ENCODE assay signal across 8 cellular contexts in the genomic region with DNA sequence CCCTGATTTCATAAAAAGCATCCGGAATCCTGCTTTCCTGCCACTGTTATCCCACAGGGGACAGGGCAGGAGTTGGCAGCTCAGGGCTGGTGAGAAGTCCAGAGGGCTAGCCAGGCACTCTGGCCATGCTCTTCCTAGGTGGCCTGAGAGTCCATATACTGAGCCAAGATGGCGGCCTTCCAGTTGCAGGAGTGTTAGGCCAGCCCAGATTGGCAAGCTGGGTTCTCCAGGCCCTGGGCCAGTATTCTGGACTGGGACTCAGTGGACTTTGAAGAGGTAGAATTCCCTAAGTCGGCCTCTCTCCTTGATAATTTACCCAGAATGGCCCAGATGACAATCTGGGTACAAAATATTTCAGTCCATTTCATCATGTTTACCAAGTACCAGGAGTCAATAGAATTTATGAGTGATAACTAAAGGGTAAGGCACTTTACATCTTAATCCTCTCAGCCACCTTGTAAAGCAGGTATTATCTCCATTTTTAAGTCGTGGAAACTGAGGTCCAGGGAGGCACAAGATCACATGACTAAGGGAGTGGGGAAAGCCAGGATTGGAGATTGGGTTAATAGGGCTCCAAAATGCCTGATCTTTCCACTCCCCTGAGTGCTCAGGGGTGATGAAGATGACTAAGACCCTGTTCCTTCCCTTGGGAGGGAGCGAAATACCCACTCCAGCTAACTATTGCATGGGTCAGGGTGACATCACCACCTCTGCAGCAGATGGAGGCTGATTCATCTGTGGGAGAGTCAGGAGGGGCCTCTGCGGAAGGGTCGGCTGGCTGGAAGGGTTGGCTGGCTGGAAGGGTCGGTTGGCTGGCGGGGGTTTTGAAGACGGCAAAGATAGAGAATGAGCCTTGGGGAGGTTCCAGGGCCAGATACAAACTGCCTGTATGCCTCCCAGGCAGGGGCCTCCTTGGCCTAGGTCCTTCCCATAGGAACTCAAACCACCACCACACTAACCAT. TPM values are rescaled to one million over a fixed set of nuclear protein-coding genes. Genes with fewer than 3 reads are reported as not detected.
DNase-seq lines count a peak whose midpoint lies in the region; ATAC-seq and TF ChIP-seq lines count a peak whose summit lies in the region.

No MANE protein-coding gene starts in this region.

- TF ChIP-seq CTCF in activated CD8-positive, alpha-beta T cell treated with anti-CD3 and anti-CD28 coated beads for 36 hours (IDR thresholded peaks at IDR 0.05) = no peak

- peaks cover 60% of the 10 kb centered on the region for H3K4me1 ChIP-seq in BLaER1

- H3K9me3 Mint-ChIP-seq in activated CD8-positive, alpha-beta T cell treated with anti-CD3 and anti-CD28 coated beads for 36 hours = no peaks in the 10 kb centered on the region

- peaks cover 27% of the 10 kb centered on the region; the same call in 1 of the 2 replicates for H4K20me1 ChIP-seq in BLaER1

- no peak overlapping the region for H3K27ac ChIP-seq in BLaER1

- ATAC-seq in activated CD8-positive, alpha-beta T cell treated with anti-CD3 and anti-CD28 coated beads for 36 hours = peak; percentile 32
- no peak for ATAC-seq in GM18517 (IDR thresholded peaks at IDR 0.05; ENCODE audit: unreplicated experiment)

- peaks cover 21% of the 10 kb centered on the region for H3K4me1 Mint-ChIP-seq in activated CD8-positive, alpha-beta T cell treated with anti-CD3 and anti-CD28 coated beads for 36 hours (ENCODE audit: low read depth)

- H3K9ac ChIP-seq in BLaER1 = no peak overlapping the region

- H3K4me2 ChIP-seq in BLaER1 = peak overlapping the region; percentile 98

- POLR2A ChIA-PET in activated CD8-positive, alpha-beta T cell treated with anti-CD3 and anti-CD28 coated beads for 36 hours (lab: Charles Lee) = interaction anchor here (0.9 to 2.8 kb wide), 6 partner anchors 8 to 49 kb away, joined by 3 to 15 read pairs (median 4); a partner anchor contains a TSS

- no peak overlapping the region; the same call in 1 of the 2 replicates for H3K4me3 ChIP-seq in BLaER1

- intact Hi-C loops in activated CD8-positive, alpha-beta T cell treated with anti-CD3 and anti-CD28 coated beads for 36 hours (cut with micrococcal nuclease) = no loop called here

- no peaks in the 10 kb centered on the region for H3K36me3 ChIP-seq in BLaER1

- CTCF ChIA-PET in activated CD8-positive, alpha-beta T cell treated with anti-CD3 and anti-CD28 coated beads for 36 hours (lab: Charles Lee) = interaction anchor here (0.9 to 2.2 kb wide), 11 partner anchors 8 to 262 kb away, joined by 3 to 16 read pairs (median 5); a partner anchor contains a TSS

- no peaks in the 10 kb centered on the region for H3K9me3 ChIP-seq in BLaER1

- DNase-seq in HT1080 (ENCODE audit: low read depth) = peak; percentile 98
- DNase-seq in activated CD8-positive, alpha-beta T cell treated with anti-CD3 and anti-CD28 coated beads for 36 hours = peak; percentile 45
- DNase-seq in fibroblast of the conjunctiva (ENCODE audit: low read depth) = peak; percentile 98
- peak; percentile 97 for DNase-seq in non-pigmented ciliary epithelial cell (ENCODE audit: low read depth)
- no peak for DNase-seq in NOMO-1 treated with dmso at 0.1 percent for 144 hours (lab: John Stamatoyannopoulos, UW; ENCODE audit: unreplicated experiment)
- DNase-seq in NCI-H2227 (lab: John Stamatoyannopoulos, UW; ENCODE audit: unreplicated experiment) = no peak

- no peaks in the 10 kb centered on the region for H3K27me3 ChIP-seq in BLaER1

- H3K27me3 Mint-ChIP-seq in activated CD8-positive, alpha-beta T cell treated with anti-CD3 and anti-CD28 coated beads for 36 hours = no peaks in the 10 kb centered on the region

- peak overlapping the region; percentile 70 for H3K4me3 Mint-ChIP-seq in activated CD8-positive, alpha-beta T cell treated with anti-CD3 and anti-CD28 coated beads for 36 hours

- H3K27ac Mint-ChIP-seq in activated CD8-positive, alpha-beta T cell treated with anti-CD3 and anti-CD28 coated beads for 36 hours = peak overlapping the region; percentile 84

- no peaks in the 10 kb centered on the region for H3K36me3 Mint-ChIP-seq in activated CD8-positive, alpha-beta T cell treated with anti-CD3 and anti-CD28 coated beads for 36 hours (ENCODE audit: low read depth)

RNA-seq across cellular contexts. Expression of a gene that starts 1.2 kb away (rescaled TPM):
- total RNA-seq in HT1080 (2014; rRNA removed; shearing (Covaris generic)) = 57.8 and 69.2 TPM in 2 replicates
- 46.6 and 54.3 TPM in 2 replicates for polyA plus RNA-seq in HT1080 (2015; cell fraction: cytosol; rRNA removed)
- 38.2 and 46.6 TPM in 2 replicates for polyA plus RNA-seq in HT1080 (2015; cell fraction: nucleus; rRNA removed)
- total RNA-seq in activated CD8-positive, alpha-beta T cell treated with anti-CD3 and anti-CD28 coated beads for 36 hours = 10 to 100 TPM; 10.2 to 11.8 TPM

RNA-seq across cellular contexts. Expression of a gene that starts 48.5 kb away (rescaled TPM):
- 0.32 TPM in 1 of 2 replicates, not detected in the other for total RNA-seq in HT1080 (2014; rRNA removed; shearing (Covaris generic))
- 0.27 and 0.52 TPM in 2 replicates for polyA plus RNA-seq in HT1080 (2015; cell fraction: cytosol; rRNA removed)
- 0.49 and 0.60 TPM in 2 replicates for polyA plus RNA-seq in HT1080 (2015; cell fraction: nucleus; rRNA removed)
- not detected for total RNA-seq in activated CD8-positive, alpha-beta T cell treated with anti-CD3 and anti-CD28 coated beads for 36 hours

RNA-seq across cellular contexts. Expression of a gene that starts 48.6 kb away (rescaled TPM):
- 141 and 149 TPM in 2 replicates for total RNA-seq in HT1080 (2014; rRNA removed; shearing (Covaris generic))
- polyA plus RNA-seq in HT1080 (2015; cell fraction: cytosol; rRNA removed) = 70.3 and 106 TPM in 2 replicates
- 31.7 and 40.3 TPM in 2 replicates for polyA plus RNA-seq in HT1080 (2015; cell fraction: nucleus; rRNA removed)
- total RNA-seq in activated CD8-positive, alpha-beta T cell treated with anti-CD3 and anti-CD28 coated beads for 36 hours = 10 to 100 TPM; 82.2 to 85.4 TPM

RNA-seq across cellular contexts. Expression of a gene that starts 55.6 kb away (rescaled TPM):
- 570 and 657 TPM in 2 replicates for total RNA-seq in HT1080 (2014; rRNA removed; shearing (Covaris generic))
- polyA plus RNA-seq in HT1080 (2015; cell fraction: cytosol; rRNA removed) = 652 and 713 TPM in 2 replicates
- 378 and 457 TPM in 2 replicates for polyA plus RNA-seq in HT1080 (2015; cell fraction: nucleus; rRNA removed)
- total RNA-seq in activated CD8-positive, alpha-beta T cell treated with anti-CD3 and anti-CD28 coated beads for 36 hours = 100 to 1,000 TPM; 687 to 694 TPM

Comparison
In these comparisons a context has a peak if more than half of its experiments do, and no peak if none do; other contexts are left out.
1. DNase-seq: peak in HT1080 (single experiment), activated CD8-positive, alpha-beta T cell treated with anti-CD3 and anti-CD28 coated beads for 36 hours (single experiment), fibroblast of the conjunctiva (single experiment) and non-pigmented ciliary epithelial cell (single experiment); none in NOMO-1 treated with dmso at 0.1 percent for 144 hours (single experiment) and NCI-H2227 (single experiment).